In genomic region chr2:225120175-225120574, GRCh38 we compare ENCODE assay signal across 16 cellular contexts.
A peak's percentile ranks its signal among the peaks of the same experiment; 100 is the strongest.
DNase-seq lines count a peak whose midpoint lies in the region; ATAC-seq and TF ChIP-seq lines count a peak whose summit lies in the region.
"Had no signal": no experiment of that assay in that cellular context is flagged by ENCODE, and none has a peak within 500 bp of the region (broad histone marks: within the 10 kb centered on the region; RNA-seq: fewer than 3 reads in every experiment).

No MANE protein-coding gene starts in this region.

- no peaks in the 10 kb centered on the region for H3K9me3 ChIP-seq in RWPE2 (ENCODE audit: severe bottlenecking)
- H3K9me3 ChIP-seq: Peyer's patch had no signal

- H3K36me3 Mint-ChIP-seq in activated CD4-positive, alpha-beta memory T cell treated with anti-CD3 and anti-CD28 coated beads, Interleukin-2, amount 10 ng/mL, durations not matched to agents 7 days and 5 days (ENCODE audit: low read depth): no peaks in the 10 kb centered on the region

- DNase-seq in AG08396 (ENCODE audit: low spot score): peak; percentile 37
- peak; percentile 35 for DNase-seq in HCEC 1CT
- no peak for DNase-seq in RWPE2 (ENCODE audit: low spot score)
- peak; percentile 34 to 63 for DNase-seq in foreskin keratinocyte
- DNase-seq in NCI-H2171 (lab: John Stamatoyannopoulos, UW): no peak
- no peak for DNase-seq in activated naive CD4-positive, alpha-beta T cell treated with anti-CD3 and anti-CD28 coated beads, Interleukin-2, amount 50 U/mL, for 16 hours
- no peak for DNase-seq in NK-92 treated with Interleukin-12 subunit alpha and Interleukin-12 subunit beta, amount 100 ng/mL, for 24 hours (lab: John Stamatoyannopoulos, UW)
- no peak for DNase-seq in activated CD4-positive, alpha-beta memory T cell treated with anti-CD3 and anti-CD28 coated beads, Interleukin-2, amount 10 ng/mL, durations not matched to agents 7 days and 5 days
- DNase-seq: activated CD8-positive, alpha-beta memory T cell treated with anti-CD3 and anti-CD28 coated beads, Interleukin-2, amount 50 U/mL, for 4 hours; activated naive CD8-positive, alpha-beta T cell treated with anti-CD3 and anti-CD28 coated beads, Interleukin-2, amount 50 U/mL, for 24 hours; cortex of kidney; NCI-H2029 treated with DMSO at 0.1 percent for 48 hours; Peyer's patch; retina; stimulated activated naive CD8-positive, alpha-beta T cell treated with anti-CD3 and anti-CD28 coated beads, Interleukin-15, amount 100 ng/mL, for 72 hours had no signal

- H3K27ac Mint-ChIP-seq in activated CD4-positive, alpha-beta memory T cell treated with anti-CD3 and anti-CD28 coated beads, Interleukin-2, amount 10 ng/mL, durations not matched to agents 7 days and 5 days: no peak overlapping the region
- H3K27ac Mint-ChIP-seq: activated naive CD8-positive, alpha-beta T cell treated with anti-CD3 and anti-CD28 coated beads, Interleukin-2, amount 50 U/mL, for 24 hours; stimulated activated naive CD8-positive, alpha-beta T cell treated with anti-CD3 and anti-CD28 coated beads, Interleukin-15, amount 100 ng/mL, for 72 hours had no signal

- TF ChIP-seq CTCF in RWPE2 (IDR thresholded peaks at IDR 0.05; ENCODE audit: poor library complexity, severe bottlenecking) (no peak), foreskin keratinocyte (conservative IDR thresholded peaks at IDR 0.05) (no peak)

- H3K4me3 ChIP-seq in RWPE2 (ENCODE audit: severe bottlenecking): no peak overlapping the region
- H3K4me3 ChIP-seq: Peyer's patch had no signal

- peak; percentile 76 for ATAC-seq in RWPE2 (ENCODE audit: low read depth)
- peak; percentile 92 for ATAC-seq in foreskin keratinocyte
- ATAC-seq: activated naive CD8-positive, alpha-beta T cell treated with anti-CD3 and anti-CD28 coated beads, Interleukin-2, amount 50 U/mL, for 24 hours; stimulated activated naive CD8-positive, alpha-beta T cell treated with anti-CD3 and anti-CD28 coated beads, Interleukin-15, amount 100 ng/mL, for 72 hours had no signal

- H3K27ac ChIP-seq in RWPE2 (ENCODE audit: poor library complexity, severe bottlenecking): no peak overlapping the region
- no peak overlapping the region for H3K27ac ChIP-seq in foreskin keratinocyte
- H3K27ac ChIP-seq: Peyer's patch, VCaP had no signal

- CTCF ChIA-PET in activated CD4-positive, alpha-beta memory T cell treated with anti-CD3 and anti-CD28 coated beads, Interleukin-2, amount 10 ng/mL, durations not matched to agents 7 days and 5 days (lab: Charles Lee): no interaction called here

- peaks cover 2% of the 10 kb centered on the region for H3K4me1 Mint-ChIP-seq in activated CD4-positive, alpha-beta memory T cell treated with anti-CD3 and anti-CD28 coated beads, Interleukin-2, amount 10 ng/mL, durations not matched to agents 7 days and 5 days

- POLR2A ChIA-PET in activated CD4-positive, alpha-beta memory T cell treated with anti-CD3 and anti-CD28 coated beads, Interleukin-2, amount 10 ng/mL, durations not matched to agents 7 days and 5 days (lab: Charles Lee): no interaction called here

- no peaks in the 10 kb centered on the region for H3K36me3 ChIP-seq in RWPE2 (ENCODE audit: low read depth)
- H3K36me3 ChIP-seq: Peyer's patch had no signal

- H3K27me3 Mint-ChIP-seq in activated CD4-positive, alpha-beta memory T cell treated with anti-CD3 and anti-CD28 coated beads, Interleukin-2, amount 10 ng/mL, durations not matched to agents 7 days and 5 days: no peaks in the 10 kb centered on the region
- H3K27me3 Mint-ChIP-seq: activated naive CD8-positive, alpha-beta T cell treated with anti-CD3 and anti-CD28 coated beads, Interleukin-2, amount 50 U/mL, for 24 hours; stimulated activated naive CD8-positive, alpha-beta T cell treated with anti-CD3 and anti-CD28 coated beads, Interleukin-15, amount 100 ng/mL, for 72 hours had no signal

- no peaks in the 10 kb centered on the region for H3K4me1 ChIP-seq in RWPE2 (ENCODE audit: insufficient read depth, poor library complexity, severe bottlenecking)
- peaks cover 7% of the 10 kb centered on the region for H3K4me1 ChIP-seq in foreskin keratinocyte
- H3K4me1 ChIP-seq: Peyer's patch had no signal

- H3K4me3 Mint-ChIP-seq in activated CD4-positive, alpha-beta memory T cell treated with anti-CD3 and anti-CD28 coated beads, Interleukin-2, amount 10 ng/mL, durations not matched to agents 7 days and 5 days: no peak overlapping the region
- H3K4me3 Mint-ChIP-seq: activated naive CD8-positive, alpha-beta T cell treated with anti-CD3 and anti-CD28 coated beads, Interleukin-2, amount 50 U/mL, for 24 hours; stimulated activated naive CD8-positive, alpha-beta T cell treated with anti-CD3 and anti-CD28 coated beads, Interleukin-15, amount 100 ng/mL, for 72 hours had no signal

- H3K27me3 ChIP-seq in RWPE2 (ENCODE audit: insufficient read depth, poor library complexity, severe bottlenecking) (no peaks in the 10 kb centered on the region), foreskin keratinocyte (no peaks in the 10 kb centered on the region)
- H3K27me3 ChIP-seq: Peyer's patch had no signal

- peaks cover 2% of the 10 kb centered on the region for H3K9me3 Mint-ChIP-seq in activated CD4-positive, alpha-beta memory T cell treated with anti-CD3 and anti-CD28 coated beads, Interleukin-2, amount 10 ng/mL, durations not matched to agents 7 days and 5 days
- H3K9me3 Mint-ChIP-seq: activated naive CD8-positive, alpha-beta T cell treated with anti-CD3 and anti-CD28 coated beads, Interleukin-2, amount 50 U/mL, for 24 hours had no signal

Comparison
In these comparisons a context has a peak if more than half of its experiments do, and no peak if none do; other contexts are left out.
1. DNase-seq: peak in AG08396 (single experiment), HCEC 1CT (single experiment) and foreskin keratinocyte (2 of 2); none in RWPE2 (single experiment), NCI-H2171 (single experiment), activated naive CD4-positive, alpha-beta T cell treated with anti-CD3 and anti-CD28 coated beads, Interleukin-2, amount 50 U/mL, for 16 hours (single experiment), NK-92 treated with Interleukin-12 subunit alpha and Interleukin-12 subunit beta, amount 100 ng/mL, for 24 hours (single experiment) and activated CD4-positive, alpha-beta memory T cell treated with anti-CD3 and anti-CD28 coated beads, Interleukin-2, amount 10 ng/mL, durations not matched to agents 7 days and 5 days (single experiment).